In genomic region chr9:83477120-83477519, GRCh38 we compare ENCODE assay signal across 20 cellular contexts.
"Had no signal": no experiment of that assay in that cellular context is flagged by ENCODE, and none has a peak within 500 bp of the region (broad histone marks: within the 10 kb centered on the region; RNA-seq: fewer than 3 reads in every experiment).

No MANE protein-coding gene starts in this region.

- H3K36me3 ChIP-seq: esophagus muscularis mucosa, gastroesophageal sphincter, lower lobe of right lung, neural progenitor cell, ovary, right atrium auricular region had no signal

- H3K4me3 Mint-ChIP-seq: effector memory CD8-positive, alpha-beta T cell; memory B cell; mesothelial cell of epicardium; natural killer cell; neural progenitor cell had no signal

- H3K4me2 ChIP-seq: hepatocyte, neural progenitor cell, smooth muscle cell had no signal

- H3K4me1 ChIP-seq: neural progenitor cell had no signal

- H3K27ac ChIP-seq: coronary artery, epithelial cell of prostate, esophagus muscularis mucosa, gastroesophageal sphincter, hepatocyte, lower lobe of right lung, neural progenitor cell, ovary had no signal

- DNase-seq: effector memory CD8-positive, alpha-beta T cell; glutamatergic neuron; lower lobe of right lung; natural killer cell; nucleus accumbens; ovary; stimulated activated CD4-positive, alpha-beta T cell treated with anti-CD3 and anti-CD28 coated beads, Interleukin-2, amount 100 ng/mL, for 48 hours; stimulated activated naive CD4-positive, alpha-beta T cell treated with Interleukin-2 at 50 U/mL for 16 hours; trophoblast cell had no signal

- H3K27ac Mint-ChIP-seq: effector memory CD8-positive, alpha-beta T cell; memory B cell; mesothelial cell of epicardium; natural killer cell; neural progenitor cell had no signal

- ATAC-seq: effector memory CD8-positive, alpha-beta T cell; gastroesophageal sphincter; left lobe of liver; lower lobe of right lung; natural killer cell had no signal

- H3K79me2 ChIP-seq: hepatocyte had no signal

- H3K27me3 Mint-ChIP-seq: effector memory CD8-positive, alpha-beta T cell had no signal

- H3K9me3 ChIP-seq: lower lobe of right lung, ovary, right atrium auricular region had no signal

- H3K36me3 Mint-ChIP-seq: mesothelial cell of epicardium, natural killer cell had no signal

- H3K9ac ChIP-seq: neural progenitor cell had no signal

- H3K27me3 ChIP-seq: esophagus muscularis mucosa, gastroesophageal sphincter, hepatocyte, neural progenitor cell, ovary, right atrium auricular region had no signal

- H3K4me3 ChIP-seq: coronary artery, esophagus muscularis mucosa, gastroesophageal sphincter, hepatocyte, lower lobe of right lung, neural progenitor cell, ovary, right atrium auricular region, smooth muscle cell had no signal

- H2AFZ ChIP-seq: hepatocyte, neural progenitor cell had no signal

- H3K4me1 Mint-ChIP-seq: mesothelial cell of epicardium had no signal
